In genomic region chr17:35917519-35918213, GRCh38 we compare ENCODE assay signal across 9 cellular contexts. TPM values are rescaled to one million over a fixed set of nuclear protein-coding genes. Genes with fewer than 3 reads are reported as not detected.
"Had no signal": no experiment of that assay in that cellular context is flagged by ENCODE, and none has a peak within 500 bp of the region (broad histone marks: within the 10 kb centered on the region; RNA-seq: fewer than 3 reads in every experiment).

No MANE protein-coding gene starts in this region.

- H3K4me3 ChIP-seq: GM12878 had no signal

- ATAC-seq: GM12878 had no signal

- FAIRE-seq: G401.6, GM12878, GM12891, GM12892, GM18507, GM19239 had no signal

- DNase-seq: GDM1, GF-D8 had no signal

RNA-seq across cellular contexts. Expression of gene LYZL6, which starts 25.8 kb away (rescaled TPM):
- total RNA-seq: G401, GM12878 had no signal
- polyA plus RNA-seq: GM12878 had no signal

RNA-seq across cellular contexts. Expression of gene CCL5, which starts 37.5 kb away (rescaled TPM):
- total RNA-seq: G401 had no signal

RNA-seq across cellular contexts. Expression of gene HEATR9, which starts 49.0 kb away (rescaled TPM):
- total RNA-seq: G401 had no signal
